8 cellular contexts compared by ENCODE assay signal in genomic region chr4:123398803-123399637, GRCh38. TPM values are rescaled to one million over a fixed set of nuclear protein-coding genes. Genes with fewer than 3 reads are reported as not detected.
DNase-seq lines count a peak whose midpoint lies in the region; ATAC-seq and TF ChIP-seq lines count a peak whose summit lies in the region.

No MANE protein-coding gene starts in this region.

- no peak overlapping the region for H3K27ac ChIP-seq in SJSA1
- H3K27ac ChIP-seq in trophoblast cell (ENCODE audit: low read depth, low read length): no peak overlapping the region

- H3K36me3 Mint-ChIP-seq in activated naive CD8-positive, alpha-beta T cell: peaks cover 25% of the 10 kb centered on the region
- no peaks in the 10 kb centered on the region for H3K36me3 Mint-ChIP-seq in glutamatergic neuron (ENCODE audit: unreplicated experiment)

- H4K91ac ChIP-seq in trophoblast cell (ENCODE audit: low read depth, low read length): peak overlapping the region; percentile 19

- no peaks in the 10 kb centered on the region for H3K79me2 ChIP-seq in trophoblast cell (ENCODE audit: control insufficient read depth, insufficient read depth, low read length, poor library complexity)

- H3K14ac ChIP-seq in trophoblast cell (ENCODE audit: low read length): no peak overlapping the region

- no peak overlapping the region for H2AK5ac ChIP-seq in trophoblast cell (ENCODE audit: low read length)

- H3K4me2 ChIP-seq in trophoblast cell (ENCODE audit: low read length): peak overlapping the region; percentile 96

- no peak overlapping the region for H3K23ac ChIP-seq in trophoblast cell (ENCODE audit: low read length)

- H2BK5ac ChIP-seq in trophoblast cell (ENCODE audit: low read depth, low read length, poor library complexity): no peak overlapping the region

- H3K9me3 Mint-ChIP-seq in activated naive CD8-positive, alpha-beta T cell (ENCODE audit: low read depth): no peaks in the 10 kb centered on the region
- peaks cover 13% of the 10 kb centered on the region for H3K9me3 Mint-ChIP-seq in glutamatergic neuron (ENCODE audit: unreplicated experiment)

- no CpG with 5 or more reads among the region's 45 CpGs for WGBS in trophoblast cell (ENCODE audit: extremely low coverage, insufficient coverage, insufficient read length)

- H2BK120ac ChIP-seq in trophoblast cell (ENCODE audit: insufficient read depth, low read length, poor library complexity): no peak overlapping the region

- TF ChIP-seq CTCF in glutamatergic neuron (IDR thresholded peaks at IDR 0.05; ENCODE audit: partially characterized antibody, unreplicated experiment): no peak

- no peaks in the 10 kb centered on the region for H3K36me3 ChIP-seq in SJSA1
- H3K36me3 ChIP-seq in trophoblast cell (ENCODE audit: control insufficient read depth in 1 of 2, insufficient read depth in 2 of 2, low read length in 2 of 2): peaks cover 4 to 9% of the 10 kb centered on the region in 2 experiments

- no peak overlapping the region for H3K9ac ChIP-seq in trophoblast cell (ENCODE audit: low read length)

- no peaks in the 10 kb centered on the region for H3K27me3 Mint-ChIP-seq in activated naive CD8-positive, alpha-beta T cell
- H3K27me3 Mint-ChIP-seq in glutamatergic neuron (ENCODE audit: unreplicated experiment): peaks cover 13% of the 10 kb centered on the region

- H3K18ac ChIP-seq in trophoblast cell (ENCODE audit: low read length): no peak overlapping the region

- no peak overlapping the region for H4K12ac ChIP-seq in trophoblast cell (ENCODE audit: low read depth, low read length)

- peak overlapping the region; percentile 47 for H4K8ac ChIP-seq in trophoblast cell (ENCODE audit: low read depth, low read length)

- DNase-seq in AML-193 (lab: John Stamatoyannopoulos, UW) (peak; percentile 55 to 67), SJSA1 (ENCODE audit: low read depth in 1 of 2, low spot score in 2 of 2) (peak in 1 of 2 experiments; percentile 9), glutamatergic neuron (peak; percentile 68), trophoblast cell (peak in 1 of 2 donors; percentile 37), H4 (ENCODE audit: low spot score) (no peak)

- peaks cover 11% of the 10 kb centered on the region for H3K4me1 ChIP-seq in SJSA1 (replicated peaks)
- no peaks in the 10 kb centered on the region for H3K4me1 ChIP-seq in trophoblast cell (ENCODE audit: control insufficient read depth in 1 of 2, insufficient read depth in 2 of 2, low read length in 2 of 2)

- H3K4ac ChIP-seq in trophoblast cell (ENCODE audit: low read depth, low read length): no peak overlapping the region

- H2AFZ ChIP-seq in trophoblast cell (ENCODE audit: insufficient read depth, low read length, poor library complexity): peak overlapping the region; percentile 2

- H3K4me3 ChIP-seq in SJSA1 (peak overlapping the region; percentile 63), trophoblast cell (ENCODE audit: low read depth, low read length) (peak overlapping the region; percentile 81)

- H3K27ac Mint-ChIP-seq in activated naive CD8-positive, alpha-beta T cell: peak overlapping the region; percentile 96
- H3K27ac Mint-ChIP-seq in glutamatergic neuron (ENCODE audit: unreplicated experiment): peak overlapping the region; percentile 97

- H3K27me3 ChIP-seq in SJSA1 (replicated peaks): no peaks in the 10 kb centered on the region
- no peaks in the 10 kb centered on the region for H3K27me3 ChIP-seq in trophoblast cell (ENCODE audit: insufficient read depth, low read length)

- ATAC-seq in GM18907 (IDR thresholded peaks at IDR 0.05; ENCODE audit: unreplicated experiment) (peak; percentile 46), HG03280 (IDR thresholded peaks at IDR 0.05; ENCODE audit: unreplicated experiment) (peak; percentile 22)

- H2BK12ac ChIP-seq in trophoblast cell (ENCODE audit: low read length): peak overlapping the region; percentile 65

- H3K4me3 Mint-ChIP-seq in activated naive CD8-positive, alpha-beta T cell: peak overlapping the region; percentile 97
- H3K4me3 Mint-ChIP-seq in glutamatergic neuron (ENCODE audit: unreplicated experiment): peak overlapping the region; percentile 94

- H3K4me1 Mint-ChIP-seq in activated naive CD8-positive, alpha-beta T cell (ENCODE audit: low read depth): peaks cover 29% of the 10 kb centered on the region
- peaks cover 18% of the 10 kb centered on the region for H3K4me1 Mint-ChIP-seq in glutamatergic neuron (ENCODE audit: low read depth, unreplicated experiment)

- H3K79me1 ChIP-seq in trophoblast cell (ENCODE audit: low read length): peaks cover 4% of the 10 kb centered on the region

- H3K9me3 ChIP-seq in SJSA1 (replicated peaks): no peaks in the 10 kb centered on the region
- peaks cover 2% of the 10 kb centered on the region for H3K9me3 ChIP-seq in trophoblast cell (ENCODE audit: insufficient read depth, low read depth, low read length)

RNA-seq across cellular contexts. Expression of gene SPRY1, which starts 2.4 kb away (rescaled TPM):
- total RNA-seq in SJSA1 (2014; rRNA removed; shearing (Covaris generic)): 0.06 and 2.7 TPM in 2 replicates
- 17.2 TPM for total RNA-seq in glutamatergic neuron (ENCODE audit: unreplicated experiment)
- 3.3 and 3.5 TPM in 2 replicates for polyA plus RNA-seq in trophoblast cell (2013)
- total RNA-seq in H4 (2014; rRNA removed; shearing (Covaris generic)): 1.3 and 2.6 TPM in 2 replicates
